12 cellular contexts compared by ENCODE assay signal in genomic region chr5:74240783-74241750, GRCh38.
DNase-seq lines count a peak whose midpoint lies in the region; ATAC-seq lines count a peak whose summit lies in the region.
"Had no signal": no experiment of that assay in that cellular context is flagged by ENCODE, and none has a peak within 500 bp of the region (broad histone marks: within the 10 kb centered on the region; RNA-seq: fewer than 3 reads in every experiment).

No MANE protein-coding gene starts in this region.

- H3K79me1 ChIP-seq in neuronal stem cell (ENCODE audit: low read depth, low read length), result no peaks in the 10 kb centered on the region

- no peaks in the 10 kb centered on the region for H3K27me3 ChIP-seq in neuronal stem cell (ENCODE audit: control insufficient read depth in 3 of 3, insufficient read depth in 3 of 3, low read depth in 1 of 3, low read length in 3 of 3)
- H3K27me3 ChIP-seq: heart right ventricle had no signal

- H3K4me1 ChIP-seq in neuronal stem cell (ENCODE audit: control insufficient read depth in 2 of 2, insufficient read depth in 1 of 2, low read depth in 1 of 2, low read length in 2 of 2), result no peaks in the 10 kb centered on the region

- no peak overlapping the region for H2AK5ac ChIP-seq in neuronal stem cell (ENCODE audit: low read depth, low read length)

- peak overlapping the region; percentile 14 for H3K14ac ChIP-seq in neuronal stem cell (ENCODE audit: low read length)

- peaks cover 23% of the 10 kb centered on the region for H3K27me3 Mint-ChIP-seq in activated T-helper 17 cell treated with anti-CD3 and anti-CD28 coated beads, Interleukin-2, amount 50 U/mL, for 72 hours

- H2BK15ac ChIP-seq in neuronal stem cell (ENCODE audit: low read length), result no peak overlapping the region

- H2BK12ac ChIP-seq in neuronal stem cell (ENCODE audit: low read length), result no peak overlapping the region

- no peak overlapping the region for H2BK120ac ChIP-seq in neuronal stem cell (ENCODE audit: low read depth, low read length)

- no peak overlapping the region for H3K4me2 ChIP-seq in neuronal stem cell (ENCODE audit: insufficient read depth, low read length, poor library complexity, severe bottlenecking)

- no peak overlapping the region for H2BK5ac ChIP-seq in neuronal stem cell (ENCODE audit: low read length)

- H4K91ac ChIP-seq in neuronal stem cell (ENCODE audit: low read depth, low read length, poor library complexity), result no peak overlapping the region

- H3K27ac ChIP-seq in neuronal stem cell (replicated peaks; ENCODE audit: low read length), result no peak overlapping the region
- H3K27ac ChIP-seq: heart right ventricle had no signal

- no peaks in the 10 kb centered on the region for H3K36me3 Mint-ChIP-seq in activated T-helper 17 cell treated with anti-CD3 and anti-CD28 coated beads, Interleukin-2, amount 50 U/mL, for 72 hours (ENCODE audit: low read depth)
- H3K36me3 Mint-ChIP-seq: T-cell had no signal

- H3K18ac ChIP-seq in neuronal stem cell (ENCODE audit: low read length), result no peak overlapping the region

- H2AFZ ChIP-seq in neuronal stem cell (ENCODE audit: low read length), result no peak overlapping the region

- no peaks in the 10 kb centered on the region for H3K36me3 ChIP-seq in neuronal stem cell (replicated peaks in 1 of 2; ENCODE audit: control insufficient read depth in 2 of 2, insufficient read depth in 2 of 2, low read length in 2 of 2)
- H3K36me3 ChIP-seq: heart right ventricle had no signal

- no peak overlapping the region for H3K27ac Mint-ChIP-seq in activated T-helper 17 cell treated with anti-CD3 and anti-CD28 coated beads, Interleukin-2, amount 50 U/mL, for 72 hours
- H3K27ac Mint-ChIP-seq: T-cell had no signal

- H3K4ac ChIP-seq in neuronal stem cell (ENCODE audit: low read length), result no peak overlapping the region

- no CpG with 5 or more reads among the region's 5 CpGs for WGBS in neuronal stem cell (ENCODE audit: extremely low coverage in 2 of 2, insufficient read length in 2 of 2, insufficient replicate concordance in 1 of 2), 2 donors

- no peak overlapping the region for H3K4me3 Mint-ChIP-seq in activated T-helper 17 cell treated with anti-CD3 and anti-CD28 coated beads, Interleukin-2, amount 50 U/mL, for 72 hours
- H3K4me3 Mint-ChIP-seq: T-cell had no signal

- DNase-seq in EH (ENCODE audit: low read depth), result peak; percentile 90
- peak; percentile 97 for DNase-seq in M059J (ENCODE audit: low read depth)
- no peak for DNase-seq in neuronal stem cell (ENCODE audit: low spot score)
- no peak for DNase-seq in GM19240 (ENCODE audit: insufficient read length, low spot score)
- DNase-seq in NCI-H2081 treated with DMSO at 0.1 percent for 48 hours (lab: John Stamatoyannopoulos, UW), result no peak
- DNase-seq in NCI-H774 (lab: John Stamatoyannopoulos, UW), result no peak
- DNase-seq: DMS53, heart right ventricle, midbrain, T-cell had no signal

- ATAC-seq in activated T-helper 17 cell treated with anti-CD3 and anti-CD28 coated beads, Interleukin-2, amount 50 U/mL, for 72 hours (replicated peaks), result peak; percentile 87
- ATAC-seq in HG03442 (IDR thresholded peaks at IDR 0.05; ENCODE audit: unreplicated experiment), result no peak
- ATAC-seq: T-cell had no signal

- no peak overlapping the region for H4K8ac ChIP-seq in neuronal stem cell (ENCODE audit: low read depth, low read length)

- H3K4me1 Mint-ChIP-seq in activated T-helper 17 cell treated with anti-CD3 and anti-CD28 coated beads, Interleukin-2, amount 50 U/mL, for 72 hours, result no peaks in the 10 kb centered on the region
- H3K4me1 Mint-ChIP-seq: T-cell had no signal

- no peak overlapping the region for H3K9ac ChIP-seq in neuronal stem cell (ENCODE audit: low read depth, low read length, poor library complexity)

- no peak overlapping the region for H3K23ac ChIP-seq in neuronal stem cell (ENCODE audit: low read depth, low read length, poor library complexity)

- H3K4me3 ChIP-seq in neuronal stem cell (ENCODE audit: low read length in 2 of 2), result no peak overlapping the region
- H3K4me3 ChIP-seq: heart right ventricle had no signal

- no peaks in the 10 kb centered on the region for H3K9me3 Mint-ChIP-seq in activated T-helper 17 cell treated with anti-CD3 and anti-CD28 coated beads, Interleukin-2, amount 50 U/mL, for 72 hours
- H3K9me3 Mint-ChIP-seq: T-cell had no signal

- H3K9me3 ChIP-seq in neuronal stem cell (replicated peaks in 1 of 2; ENCODE audit: control insufficient read depth in 2 of 2, insufficient read depth in 1 of 2, low read depth in 1 of 2, low read length in 2 of 2), result no peaks in the 10 kb centered on the region
- H3K9me3 ChIP-seq: heart right ventricle had no signal

Comparison
In these comparisons a context has a peak if more than half of its experiments do, and no peak if none do; other contexts are left out.
1. DNase-seq: peak in EH (single experiment) and M059J (single experiment); none in neuronal stem cell (single experiment), GM19240 (single experiment), NCI-H2081 treated with DMSO at 0.1 percent for 48 hours (single experiment) and NCI-H774 (single experiment).